12 cellular contexts compared by ENCODE assay signal in genomic region chr3:52190294-52190841, GRCh38. TPM values are rescaled to one million over a fixed set of nuclear protein-coding genes. Genes with fewer than 3 reads are reported as not detected.
A peak's percentile ranks its signal among the peaks of the same experiment; 100 is the strongest.
DNase-seq lines count a peak whose midpoint lies in the region; ATAC-seq, FAIRE-seq and TF ChIP-seq lines count a peak whose summit lies in the region.
"Had no signal": no experiment of that assay in that cellular context is flagged by ENCODE, and none has a peak within 500 bp of the region (broad histone marks: within the 10 kb centered on the region; RNA-seq: fewer than 3 reads in every experiment).

No MANE protein-coding gene starts in this region.

- no peaks in the 10 kb centered on the region for H3K27me3 ChIP-seq in muscle layer of colon (ENCODE audit: control insufficient read depth in 1 of 2, insufficient read depth in 2 of 2, low read length in 2 of 2)

- DNase-seq in NCI-H2196 (lab: John Stamatoyannopoulos, UW; ENCODE audit: unreplicated experiment) (peak; percentile 24), NCI-H2196 treated with DMSO at 0.1 percent for 48 hours (lab: John Stamatoyannopoulos, UW; ENCODE audit: unreplicated experiment) (no peak), urothelium cell line (ENCODE audit: low spot score) (peak; percentile 28), chondrocyte (ENCODE audit: low spot score) (no peak)
- DNase-seq in stimulated activated CD4-positive, alpha-beta T cell treated with anti-CD3 and anti-CD28 coated beads, Interleukin-1b, Interleukin-23, amount 100 ng/mL, for 48 hours: no peak
- DNase-seq: activated T-cell treated with anti-CD3 and anti-CD28 coated beads, Interleukin-2, amount 50 U/mL, for 1 hour; natural killer cell; NCI-H2081 had no signal

- FAIRE-seq in endometrium (lab: Jason Lieb, UNC) (peak; percentile 64), urothelium cell line (lab: Jason Lieb, UNC) (no peak)

- H3K36me3 ChIP-seq in muscle layer of colon (ENCODE audit: insufficient read depth, low read length): no peaks in the 10 kb centered on the region

- H3K4me1 Mint-ChIP-seq in chondrocyte (ENCODE audit: low read depth): peaks cover 13% of the 10 kb centered on the region
- H3K4me1 Mint-ChIP-seq: natural killer cell had no signal

- no peaks in the 10 kb centered on the region for H3K27me3 Mint-ChIP-seq in chondrocyte (ENCODE audit: low read depth)

- H3K9me3 Mint-ChIP-seq in chondrocyte (ENCODE audit: low read depth): no peaks in the 10 kb centered on the region
- H3K9me3 Mint-ChIP-seq: natural killer cell had no signal

- no peak for TF ChIP-seq CTCF in chondrocyte (IDR thresholded peaks at IDR 0.05)

- no peaks in the 10 kb centered on the region for H3K36me3 Mint-ChIP-seq in chondrocyte (ENCODE audit: low read depth)
- H3K36me3 Mint-ChIP-seq: natural killer cell had no signal

- H3K27ac ChIP-seq in muscle layer of colon (ENCODE audit: low read depth, low read length): peak overlapping the region; percentile 1
- H3K27ac ChIP-seq: 22Rv1 had no signal

- no peak overlapping the region for H3K27ac Mint-ChIP-seq in chondrocyte (ENCODE audit: unreplicated experiment)
- H3K27ac Mint-ChIP-seq: natural killer cell had no signal

- no peak overlapping the region for H3K9ac ChIP-seq in muscle layer of colon (ENCODE audit: low read length)

- H3K4me1 ChIP-seq in muscle layer of colon (ENCODE audit: insufficient read depth, low read length): peaks cover 24% of the 10 kb centered on the region

- H3K4me3 ChIP-seq in muscle layer of colon (ENCODE audit: low read depth in 1 of 2, low read length in 2 of 2): no peak overlapping the region

- no peak for ATAC-seq in GM21528 (IDR thresholded peaks at IDR 0.05; ENCODE audit: low FRiP score, unreplicated experiment)
- ATAC-seq: natural killer cell had no signal

- no peak overlapping the region for H3K4me3 Mint-ChIP-seq in chondrocyte (ENCODE audit: unreplicated experiment)
- H3K4me3 Mint-ChIP-seq: natural killer cell had no signal

- H3K9me3 ChIP-seq in muscle layer of colon (ENCODE audit: low read length): no peaks in the 10 kb centered on the region

RNA-seq across cellular contexts. Expression of gene ALAS1, which starts 7.6 kb away (rescaled TPM):
- total RNA-seq in chondrocyte: 37.5 to 39.8 TPM (median 38.3 TPM) in 3 replicates

RNA-seq across cellular contexts. Expression of gene TLR9, which starts 35.1 kb away (rescaled TPM):
- 0.12 TPM in 1 of 3 replicates, not detected in the others for total RNA-seq in chondrocyte

RNA-seq across cellular contexts. Expression of gene POC1A, which starts 36.1 kb away (rescaled TPM):
- total RNA-seq in chondrocyte: 5.3 to 5.7 TPM (median 5.5 TPM) in 3 replicates

RNA-seq across cellular contexts. Expression of gene TWF2, which starts 48.6 kb away (rescaled TPM):
- total RNA-seq in chondrocyte: 58.9 to 65.9 TPM (median 65.2 TPM) in 3 replicates

RNA-seq across cellular contexts. Expression of gene PPM1M, which starts 55.2 kb away (rescaled TPM):
- 14.5 to 20.8 TPM (median 20.1 TPM) in 3 replicates for total RNA-seq in chondrocyte

Comparison
In these comparisons a context has a peak if more than half of its experiments do, and no peak if none do; other contexts are left out.
1. DNase-seq: peak in NCI-H2196 (single experiment) and urothelium cell line (single experiment); none in NCI-H2196 treated with DMSO at 0.1 percent for 48 hours (single experiment), stimulated activated CD4-positive, alpha-beta T cell treated with anti-CD3 and anti-CD28 coated beads, Interleukin-1b, Interleukin-23, amount 100 ng/mL, for 48 hours (single experiment) and chondrocyte (single experiment).